Comparison of ENCODE assay signal across 8 cellular contexts in genomic region chr2:231513746-231514224, GRCh38. TPM values are rescaled to one million over a fixed set of nuclear protein-coding genes. Genes with fewer than 3 reads are reported as not detected.
DNase-seq lines count a peak whose midpoint lies in the region; ATAC-seq and TF ChIP-seq lines count a peak whose summit lies in the region.

No MANE protein-coding gene starts in this region.

- whole genome bisulfite sequencing in testis, 2 donors = 7 to 15% methylated on average over 7 of the region's 7 CpGs

- H3K4me3 ChIP-seq in testis = peak overlapping the region; percentile 76 to 79

- no peaks in the 10 kb centered on the region for H3K27me3 ChIP-seq in layer of hippocampus (ENCODE audit: control insufficient read depth, insufficient read depth, low read length)
- H3K27me3 ChIP-seq in testis = no peaks in the 10 kb centered on the region

- CTCF ChIA-PET in activated CD4-positive, alpha-beta T cell treated with anti-CD3 and anti-CD28 coated beads for 36 hours (lab: Charles Lee) = interaction anchor here (1.3 to 1.7 kb wide), 2 partner anchors 12 to 62 kb away, joined by 4 read pairs; no protein-coding TSS in a partner anchor

- H3K27me3 Mint-ChIP-seq in activated CD4-positive, alpha-beta T cell treated with anti-CD3 and anti-CD28 coated beads for 36 hours = no peaks in the 10 kb centered on the region
- no peaks in the 10 kb centered on the region for H3K27me3 Mint-ChIP-seq in activated naive CD8-positive, alpha-beta T cell treated with anti-CD3 and anti-CD28 coated beads, Interleukin-2, amount 50 U/mL, for 24 hours

- H3K36me3 Mint-ChIP-seq in activated CD4-positive, alpha-beta T cell treated with anti-CD3 and anti-CD28 coated beads for 36 hours (ENCODE audit: low read depth) = peaks cover 10% of the 10 kb centered on the region
- peaks cover 6% of the 10 kb centered on the region for H3K36me3 Mint-ChIP-seq in activated naive CD8-positive, alpha-beta T cell treated with anti-CD3 and anti-CD28 coated beads, Interleukin-2, amount 50 U/mL, for 24 hours (ENCODE audit: low read depth)

- intact Hi-C loops in activated CD4-positive, alpha-beta T cell treated with anti-CD3 and anti-CD28 coated beads for 36 hours (cut with DNase I, micrococcal nuclease) = loop anchor here (1.0 to 2.0 kb wide), 12 partner anchors 31 to 1037 kb away; partner anchors contain the start of genes NCL (in 2 of the 2), PDE6D (in 2 of the 2), ARMC9 (in 1 of the 2) and EIF4E2 (in 1 of the 2)
- intact Hi-C loops in testis (cut with DNase I; ENCODE audit: low total_unique reads) = no loop called here

- POLR2A ChIA-PET in activated CD4-positive, alpha-beta T cell treated with anti-CD3 and anti-CD28 coated beads for 36 hours (lab: Charles Lee) = interaction anchor here (0.6 to 1.6 kb wide), 10 partner anchors 31 to 270 kb away, joined by 3 to 15 read pairs (median 4); partner anchors contain the start of gene NCL

- no peaks in the 10 kb centered on the region for H3K4me1 ChIP-seq in testis

- peak overlapping the region; percentile 95 for H3K27ac Mint-ChIP-seq in activated CD4-positive, alpha-beta T cell treated with anti-CD3 and anti-CD28 coated beads for 36 hours
- peak overlapping the region; percentile 94 for H3K27ac Mint-ChIP-seq in activated naive CD8-positive, alpha-beta T cell treated with anti-CD3 and anti-CD28 coated beads, Interleukin-2, amount 50 U/mL, for 24 hours

- peak overlapping the region; percentile 83 for H3K4me3 Mint-ChIP-seq in activated CD4-positive, alpha-beta T cell treated with anti-CD3 and anti-CD28 coated beads for 36 hours
- peak overlapping the region; percentile 88 for H3K4me3 Mint-ChIP-seq in activated naive CD8-positive, alpha-beta T cell treated with anti-CD3 and anti-CD28 coated beads, Interleukin-2, amount 50 U/mL, for 24 hours

- H3K27ac ChIP-seq in layer of hippocampus (ENCODE audit: low read depth, low read length) (peak overlapping the region; percentile 88), testis (peak overlapping the region; percentile 84 to 92)

- H3K4me1 Mint-ChIP-seq in activated CD4-positive, alpha-beta T cell treated with anti-CD3 and anti-CD28 coated beads for 36 hours = peaks cover 13% of the 10 kb centered on the region
- peaks cover 27% of the 10 kb centered on the region for H3K4me1 Mint-ChIP-seq in activated naive CD8-positive, alpha-beta T cell treated with anti-CD3 and anti-CD28 coated beads, Interleukin-2, amount 50 U/mL, for 24 hours

- no peak for TF ChIP-seq POLR2A in testis (IDR thresholded peaks at IDR 0.05)

- no peaks in the 10 kb centered on the region for H3K36me3 ChIP-seq in testis (ENCODE audit: low read depth, missing control alignments)

- no peaks in the 10 kb centered on the region for H3K9me3 Mint-ChIP-seq in activated CD4-positive, alpha-beta T cell treated with anti-CD3 and anti-CD28 coated beads for 36 hours (ENCODE audit: low read depth)
- no peaks in the 10 kb centered on the region for H3K9me3 Mint-ChIP-seq in activated naive CD8-positive, alpha-beta T cell treated with anti-CD3 and anti-CD28 coated beads, Interleukin-2, amount 50 U/mL, for 24 hours

- no peak for DNase-seq in activated CD4-positive, alpha-beta T cell treated with anti-CD3 and anti-CD28 coated beads for 36 hours
- DNase-seq in activated CD4-positive, alpha-beta T cell treated with anti-CD3 and anti-CD28 coated beads for 1 hour = no peak
- no peak for DNase-seq in activated naive CD8-positive, alpha-beta T cell treated with anti-CD3 and anti-CD28 coated beads, Interleukin-2, amount 50 U/mL, for 24 hours
- no peak for DNase-seq in testis
- DNase-seq in SIG-M5 treated with dmso at 0.1 percent for 504 hours (lab: John Stamatoyannopoulos, UW; ENCODE audit: unreplicated experiment) = no peak

- no peak for TF ChIP-seq CTCF in testis (IDR thresholded peaks at IDR 0.05)

- no peak for ATAC-seq in activated CD4-positive, alpha-beta T cell treated with anti-CD3 and anti-CD28 coated beads for 36 hours
- no peak for ATAC-seq in activated naive CD8-positive, alpha-beta T cell treated with anti-CD3 and anti-CD28 coated beads, Interleukin-2, amount 50 U/mL, for 24 hours
- ATAC-seq in HG03108 (IDR thresholded peaks at IDR 0.05; ENCODE audit: unreplicated experiment) (no peak), GM18858 (IDR thresholded peaks at IDR 0.05; ENCODE audit: unreplicated experiment) (no peak)

- H3K9me3 ChIP-seq in testis = no peaks in the 10 kb centered on the region

RNA-seq across cellular contexts. Expression of gene NMUR1, which starts 16.5 kb away (rescaled TPM):
- total RNA-seq in activated CD4-positive, alpha-beta T cell treated with anti-CD3 and anti-CD28 coated beads for 36 hours = not detected
- total RNA-seq in testis = 1 to 10 TPM; 3.2 to 3.7 TPM
- 2.7 TPM for polyA plus RNA-seq in testis (ENCODE audit: insufficient read depth, low read depth, low replicate concordance)

RNA-seq across cellular contexts. Expression of gene NCL, which starts 49.5 kb away (rescaled TPM):
- 1,000 to 10,000 TPM; 1,311 to 1,332 TPM for total RNA-seq in activated CD4-positive, alpha-beta T cell treated with anti-CD3 and anti-CD28 coated beads for 36 hours
- total RNA-seq in testis = 100 to 1,000 TPM; 207 to 224 TPM
- 293 TPM for polyA plus RNA-seq in testis (ENCODE audit: insufficient read depth, low read depth, low replicate concordance)

Comparison
In these comparisons a context has a peak if more than half of its experiments do, and no peak if none do; other contexts are left out.
1. RNA of gene NMUR1, which starts 16.5 kb away (total RNA-seq): 3.2 to 3.7 TPM in testis; not detected in activated CD4-positive, alpha-beta T cell treated with anti-CD3 and anti-CD28 coated beads for 36 hours; every median in the first group is over 4 times any median in the second.
2. RNA of gene NCL, which starts 49.5 kb away (total RNA-seq): 1,311 to 1,332 TPM in activated CD4-positive, alpha-beta T cell treated with anti-CD3 and anti-CD28 coated beads for 36 hours; 207 to 224 TPM in testis; every median in the first group is over 4 times any median in the second.